21 cellular contexts compared by ENCODE assay signal in the genomic region with DNA sequence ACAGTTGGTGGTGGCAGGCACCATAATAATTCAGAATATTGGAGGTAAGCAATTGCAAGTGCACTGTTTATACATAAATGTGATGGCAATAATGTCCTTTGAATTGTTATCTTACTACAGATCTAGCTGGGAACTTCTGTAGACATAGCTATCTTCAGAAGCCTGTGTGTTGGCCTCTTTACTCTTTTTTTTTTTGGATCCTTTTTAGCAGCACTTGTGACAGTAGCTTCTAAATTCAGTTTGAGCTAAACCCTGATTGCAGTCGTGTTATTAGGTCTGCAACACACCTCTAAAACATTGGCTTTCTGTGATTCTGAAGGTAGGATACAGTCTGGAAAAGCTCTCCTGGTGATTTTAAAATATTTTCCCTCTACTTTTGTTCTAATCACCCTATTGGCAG.
"Had no signal": no experiment of that assay in that cellular context is flagged by ENCODE, and none has a peak within 500 bp of the region (broad histone marks: within the 10 kb centered on the region; RNA-seq: fewer than 3 reads in every experiment).

No MANE protein-coding gene starts in this region.

- H3K9me2 ChIP-seq: SK-N-SH had no signal

- H3K27ac ChIP-seq: KMS-11 had no signal

- DNase-seq: IMR-90, MV-4-11, NCI-H1048, NCI-H1105, NCI-H1417, NCI-H1436 treated with DMSO at 0.1 percent for 48 hours, NCI-H1694, NCI-H187 treated with DMSO at 0.1 percent for 48 hours, NCI-H2081, NCI-H2107, NCI-H2227 treated with DMSO at 0.1 percent for 48 hours, NCI-H524, NCI-H69, NCI-H774, Right ventricle myocardium superior, RPMI8226, SK-N-SH, SW 1271 had no signal

- H3K9ac ChIP-seq: KMS-11, SK-N-SH had no signal

- ATAC-seq: HepG2, K562 had no signal

- H3K9me3 ChIP-seq: SK-N-SH had no signal

- H3K4me2 ChIP-seq: KMS-11, SK-N-SH had no signal

- H3K4me3 ChIP-seq: K562 had no signal
